Comparison of ENCODE assay signal across 9 cellular contexts in genomic region chr6:116253188-116253504, GRCh38. TPM values are rescaled to one million over a fixed set of nuclear protein-coding genes. Genes with fewer than 3 reads are reported as not detected.
DNase-seq lines count a peak whose midpoint lies in the region; ATAC-seq and TF ChIP-seq lines count a peak whose summit lies in the region.
"Had no signal": no experiment of that assay in that cellular context is flagged by ENCODE, and none has a peak within 500 bp of the region (broad histone marks: within the 10 kb centered on the region; RNA-seq: fewer than 3 reads in every experiment).

No MANE protein-coding gene starts in this region.

- intact Hi-C loops in Caco-2 (cut with micrococcal nuclease; ENCODE audit: unreplicated experiment) (loop anchor here (10.0 kb wide), 1 partner anchor 238 kb away; no protein-coding TSS in a partner anchor), sigmoid colon (cut with DNase I) (no loop called here)
- intact Hi-C loops in activated T-helper 1 cell treated with anti-CD3 and anti-CD28 coated beads, Interleukin-12 subunit alpha, Interleukin-12 subunit beta, Interleukin-2, Interleukin-4 antibody, amounts not matched to agents 30 ng/mL and 10 ng/mL and 1 ng/mL, durations not matched to agents 14 hours and 24 hours and 36 hours (cut with micrococcal nuclease) = loop anchor here (10.0 kb wide), 2 partner anchors 1258 to 1352 kb away; partner anchors contain the start of gene GOPC
- intact Hi-C loops in activated naive CD4-positive, alpha-beta T cell treated with anti-CD3 and anti-CD28 coated beads for 36 hours (cut with micrococcal nuclease) = loop anchor here (1.0 to 10.0 kb wide), 4 partner anchors 117 to 1422 kb away; partner anchors contain the start of genes DSE, GOPC and NUS1

- H3K36me3 Mint-ChIP-seq in Caco-2 (ENCODE audit: insufficient read depth, unreplicated experiment) = peaks cover 6% of the 10 kb centered on the region
- peaks cover 14% of the 10 kb centered on the region for H3K36me3 Mint-ChIP-seq in activated T-helper 1 cell treated with anti-CD3 and anti-CD28 coated beads, Interleukin-12 subunit alpha, Interleukin-12 subunit beta, Interleukin-2, Interleukin-4 antibody, amounts not matched to agents 30 ng/mL and 10 ng/mL and 1 ng/mL, durations not matched to agents 14 hours and 24 hours and 36 hours (ENCODE audit: low read depth)
- H3K36me3 Mint-ChIP-seq in activated naive CD4-positive, alpha-beta T cell treated with anti-CD3 and anti-CD28 coated beads for 36 hours (ENCODE audit: low read depth) = peaks cover 13% of the 10 kb centered on the region

- WGBS in sigmoid colon, 2 donors = 40 to 44% methylated on average over 11 of the region's 11 CpGs

- DNase-seq in Caco-2 (no peak), Peyer's patch (no peak), foreskin fibroblast (no peak), sigmoid colon (no peak)
- no peak for DNase-seq in activated T-helper 1 cell treated with anti-CD3 and anti-CD28 coated beads, Interleukin-12 subunit alpha, Interleukin-12 subunit beta, Interleukin-2, Interleukin-4 antibody, amounts not matched to agents 30 ng/mL and 10 ng/mL and 1 ng/mL, durations not matched to agents 14 hours and 24 hours and 36 hours (ENCODE audit: low spot score)
- no peak for DNase-seq in activated CD4-positive, alpha-beta T cell treated with anti-CD3 and anti-CD28 coated beads for 4 hours
- no peak for DNase-seq in activated naive CD4-positive, alpha-beta T cell treated with anti-CD3 and anti-CD28 coated beads for 36 hours
- DNase-seq: NCI-H524 treated with DMSO at 0.1 percent for 48 hours had no signal

- H3K4me1 ChIP-seq in Caco-2 = peaks cover 19% of the 10 kb centered on the region
- peaks cover 3 to 45% (median 7%) of the 10 kb centered on the region in 4 donors for H3K4me1 ChIP-seq in Peyer's patch
- peaks cover 0 to 58% (median 38%) of the 10 kb centered on the region in 4 donors for H3K4me1 ChIP-seq in sigmoid colon

- H3K4me1 Mint-ChIP-seq in Caco-2 (ENCODE audit: low read depth, unreplicated experiment) = peaks cover 16% of the 10 kb centered on the region
- H3K4me1 Mint-ChIP-seq in activated T-helper 1 cell treated with anti-CD3 and anti-CD28 coated beads, Interleukin-12 subunit alpha, Interleukin-12 subunit beta, Interleukin-2, Interleukin-4 antibody, amounts not matched to agents 30 ng/mL and 10 ng/mL and 1 ng/mL, durations not matched to agents 14 hours and 24 hours and 36 hours (ENCODE audit: low read depth) = peaks cover 6% of the 10 kb centered on the region
- peaks cover 41% of the 10 kb centered on the region for H3K4me1 Mint-ChIP-seq in activated naive CD4-positive, alpha-beta T cell treated with anti-CD3 and anti-CD28 coated beads for 36 hours (ENCODE audit: low read depth)

- peak overlapping the region; percentile 99 for H3K4me3 ChIP-seq in Caco-2 (ENCODE audit: low read depth, low read length)
- peak overlapping the region; percentile 72 to 100 (median 81) for H3K4me3 ChIP-seq in Peyer's patch
- peak overlapping the region; percentile 85 to 99 for H3K4me3 ChIP-seq in foreskin fibroblast (ENCODE audit: low read depth in 1 of 2, low read length in 2 of 2)
- H3K4me3 ChIP-seq in sigmoid colon = peak overlapping the region; percentile 63 to 99 (median 78)

- no peak for ATAC-seq in GM18861 (IDR thresholded peaks at IDR 0.05; ENCODE audit: unreplicated experiment)

- POLR2A ChIA-PET in Caco-2 (lab: Charles Lee) = interaction anchor here (0.9 kb wide), 1 partner anchor 9 kb away, joined by 3 read pairs; no protein-coding TSS in a partner anchor

- no peaks in the 10 kb centered on the region for H3K27me3 Mint-ChIP-seq in Caco-2 (ENCODE audit: insufficient read depth, unreplicated experiment)
- H3K27me3 Mint-ChIP-seq in activated T-helper 1 cell treated with anti-CD3 and anti-CD28 coated beads, Interleukin-12 subunit alpha, Interleukin-12 subunit beta, Interleukin-2, Interleukin-4 antibody, amounts not matched to agents 30 ng/mL and 10 ng/mL and 1 ng/mL, durations not matched to agents 14 hours and 24 hours and 36 hours (ENCODE audit: insufficient read depth) = no peaks in the 10 kb centered on the region
- no peaks in the 10 kb centered on the region for H3K27me3 Mint-ChIP-seq in activated naive CD4-positive, alpha-beta T cell treated with anti-CD3 and anti-CD28 coated beads for 36 hours (ENCODE audit: low read depth)

- H3K9me3 ChIP-seq in Caco-2 = no peaks in the 10 kb centered on the region
- no peaks in the 10 kb centered on the region for H3K9me3 ChIP-seq in Peyer's patch
- H3K9me3 ChIP-seq in sigmoid colon = no peaks in the 10 kb centered on the region

- H3K27me3 ChIP-seq in Caco-2 (replicated peaks; ENCODE audit: control insufficient read depth, insufficient read depth, low read length) (no peaks in the 10 kb centered on the region), Peyer's patch (no peaks in the 10 kb centered on the region), sigmoid colon (no peaks in the 10 kb centered on the region)

- TF ChIP-seq POLR2A in Peyer's patch (IDR thresholded peaks at IDR 0.05) (no peak), sigmoid colon (IDR thresholded peaks at IDR 0.05) (no peak)

- no peaks in the 10 kb centered on the region; the same call in 1 of the 2 replicates for H3K36me3 ChIP-seq in Caco-2 (ENCODE audit: control insufficient read depth, insufficient read depth, low read length)
- no peaks in the 10 kb centered on the region for H3K36me3 ChIP-seq in Peyer's patch
- H3K36me3 ChIP-seq in sigmoid colon = no peaks in the 10 kb centered on the region

- H3K27ac Mint-ChIP-seq in Caco-2 (ENCODE audit: unreplicated experiment) = no peak overlapping the region
- no peak overlapping the region for H3K27ac Mint-ChIP-seq in activated T-helper 1 cell treated with anti-CD3 and anti-CD28 coated beads, Interleukin-12 subunit alpha, Interleukin-12 subunit beta, Interleukin-2, Interleukin-4 antibody, amounts not matched to agents 30 ng/mL and 10 ng/mL and 1 ng/mL, durations not matched to agents 14 hours and 24 hours and 36 hours
- H3K27ac Mint-ChIP-seq in activated naive CD4-positive, alpha-beta T cell treated with anti-CD3 and anti-CD28 coated beads for 36 hours = no peak overlapping the region

- H3K27ac ChIP-seq in Peyer's patch (peak overlapping the region; percentile 76 to 92 (median 84)), sigmoid colon (peak overlapping the region; percentile 88 to 95 (median 90))

- no peak overlapping the region for H3K4me3 Mint-ChIP-seq in Caco-2 (ENCODE audit: unreplicated experiment)
- no peak overlapping the region for H3K4me3 Mint-ChIP-seq in activated T-helper 1 cell treated with anti-CD3 and anti-CD28 coated beads, Interleukin-12 subunit alpha, Interleukin-12 subunit beta, Interleukin-2, Interleukin-4 antibody, amounts not matched to agents 30 ng/mL and 10 ng/mL and 1 ng/mL, durations not matched to agents 14 hours and 24 hours and 36 hours
- no peak overlapping the region for H3K4me3 Mint-ChIP-seq in activated naive CD4-positive, alpha-beta T cell treated with anti-CD3 and anti-CD28 coated beads for 36 hours

- CTCF ChIA-PET in Caco-2 (lab: Charles Lee) = interaction anchor here (1.0 to 1.1 kb wide), 2 partner anchors 35 to 258 kb away, joined by 3 to 5 read pairs; partner anchors contain the start of gene CALHM5
- CTCF ChIA-PET in activated naive CD4-positive, alpha-beta T cell treated with anti-CD3 and anti-CD28 coated beads for 36 hours (lab: Charles Lee) = interaction anchor here (1.5 to 1.7 kb wide), 3 partner anchors 15 to 26 kb away, joined by 3 to 5 read pairs (median 4); no protein-coding TSS in a partner anchor

- no peaks in the 10 kb centered on the region for H3K9me3 Mint-ChIP-seq in Caco-2 (ENCODE audit: unreplicated experiment)
- H3K9me3 Mint-ChIP-seq in activated T-helper 1 cell treated with anti-CD3 and anti-CD28 coated beads, Interleukin-12 subunit alpha, Interleukin-12 subunit beta, Interleukin-2, Interleukin-4 antibody, amounts not matched to agents 30 ng/mL and 10 ng/mL and 1 ng/mL, durations not matched to agents 14 hours and 24 hours and 36 hours = no peaks in the 10 kb centered on the region
- H3K9me3 Mint-ChIP-seq in activated naive CD4-positive, alpha-beta T cell treated with anti-CD3 and anti-CD28 coated beads for 36 hours = no peaks in the 10 kb centered on the region

- TSS peak; percentile 35 for BruUV-seq in Caco-2 (replicated peaks; lab: Mats Ljungman, UMichigan)

- TF ChIP-seq CTCF in Caco-2 (IDR thresholded peaks at IDR 0.05; ENCODE audit: insufficient read depth in 1 of 2, low read depth in 1 of 2, low read length in 1 of 2, severe bottlenecking in 1 of 2, unreplicated experiment in 1 of 2) (no peak), Peyer's patch (IDR thresholded peaks at IDR 0.05) (no peak), foreskin fibroblast (IDR thresholded peaks at IDR 0.05; ENCODE audit: low read depth, low read length) (no peak), sigmoid colon (IDR thresholded peaks at IDR 0.05) (no peak)

- TF ChIP-seq EP300 in sigmoid colon (IDR thresholded peaks at IDR 0.05) = no peak

RNA-seq across cellular contexts. Expression of gene TSPYL4, which starts 0.7 kb away (rescaled TPM):
- total RNA-seq in Caco-2 (2022) = 10.7 and 10.9 TPM in 2 replicates
- 1 to 10 TPM; 5.8 to 9.1 (median 7.2) TPM for total RNA-seq in Peyer's patch
- 10 to 100 TPM; 15.1 to 18.5 (median 15.5) TPM for total RNA-seq in sigmoid colon
- 10 to 100 TPM in 1 of 3 donors, 1 to 10 TPM in 2; 3.0 to 10.4 (median 4.2) TPM for polyA plus RNA-seq in sigmoid colon
- total RNA-seq in activated T-helper 1 cell treated with anti-CD3 and anti-CD28 coated beads, Interleukin-12 subunit alpha, Interleukin-12 subunit beta, Interleukin-2, Interleukin-4 antibody, amounts not matched to agents 30 ng/mL and 10 ng/mL and 1 ng/mL, durations not matched to agents 14 hours and 24 hours and 36 hours = 20.4 and 21.4 TPM in 2 replicates
- 1 to 10 TPM; 7.8 to 8.0 TPM for total RNA-seq in activated naive CD4-positive, alpha-beta T cell treated with anti-CD3 and anti-CD28 coated beads for 36 hours

RNA-seq across cellular contexts. Expression of gene TSPYL1, which starts 26.6 kb away (rescaled TPM):
- total RNA-seq in Caco-2 (2022) (55.0 and 57.3 TPM in 2 replicates), Peyer's patch (10 to 100 TPM; 33.0 to 49.6 (median 42.3) TPM), sigmoid colon (10 to 100 TPM; 52.8 to 79.6 (median 65.8) TPM)
- 10 to 100 TPM; 24.6 to 39.0 (median 30.1) TPM for polyA plus RNA-seq in sigmoid colon
- 41.8 and 43.5 TPM in 2 replicates for total RNA-seq in activated T-helper 1 cell treated with anti-CD3 and anti-CD28 coated beads, Interleukin-12 subunit alpha, Interleukin-12 subunit beta, Interleukin-2, Interleukin-4 antibody, amounts not matched to agents 30 ng/mL and 10 ng/mL and 1 ng/mL, durations not matched to agents 14 hours and 24 hours and 36 hours
- 10 to 100 TPM; 33.4 to 34.7 TPM for total RNA-seq in activated naive CD4-positive, alpha-beta T cell treated with anti-CD3 and anti-CD28 coated beads for 36 hours
